In genomic region chr9:20437466-20437865, GRCh38 we compare ENCODE assay signal across 1 cellular context.
TF ChIP-seq lines count a peak whose summit lies in the region.

No MANE protein-coding gene starts in this region.

TF ChIP-seq in SK-N-SH, 30 proteins besides CTCF, POLR2A, EP300 and RAD21 (continued from another document):
- TF ChIP-seq REST (IDR thresholded peaks at IDR 0.05; ENCODE audit: low read depth, low read length) (no peak), IRF3 (IDR thresholded peaks at IDR 0.05; ENCODE audit: low read depth, low read length) (no peak), CHD2 (IDR thresholded peaks at IDR 0.05; ENCODE audit: low read length, partially characterized antibody) (no peak), USF2 (IDR thresholded peaks at IDR 0.05; ENCODE audit: borderline replicate concordance, low read depth, low read length) (no peak), TAF1 (IDR thresholded peaks at IDR 0.05; ENCODE audit: borderline replicate concordance, low read depth, low read length) (no peak), NRF1 (IDR thresholded peaks at IDR 0.05; ENCODE audit: low read depth, low read length) (no peak), TEAD4 (IDR thresholded peaks at IDR 0.05; ENCODE audit: borderline replicate concordance, insufficient read depth) (0 out of 2 replicates have a peak, but pooled peaks have one; percentile 22), NFIC (IDR thresholded peaks at IDR 0.05; ENCODE audit: borderline replicate concordance) (peak; percentile 89; the same call in 1 of the 2 replicates), SIN3A (IDR thresholded peaks at IDR 0.05; ENCODE audit: borderline replicate concordance, low read depth, low read length) (no peak), JUND (IDR thresholded peaks at IDR 0.05) (peak; percentile 67), YY1 (IDR thresholded peaks at IDR 0.05; ENCODE audit: low read depth) (no peak), PBX3 (IDR thresholded peaks at IDR 0.05) (peak; percentile 33)
